Comparison of ENCODE assay signal across 8 cellular contexts in the genomic region with DNA sequence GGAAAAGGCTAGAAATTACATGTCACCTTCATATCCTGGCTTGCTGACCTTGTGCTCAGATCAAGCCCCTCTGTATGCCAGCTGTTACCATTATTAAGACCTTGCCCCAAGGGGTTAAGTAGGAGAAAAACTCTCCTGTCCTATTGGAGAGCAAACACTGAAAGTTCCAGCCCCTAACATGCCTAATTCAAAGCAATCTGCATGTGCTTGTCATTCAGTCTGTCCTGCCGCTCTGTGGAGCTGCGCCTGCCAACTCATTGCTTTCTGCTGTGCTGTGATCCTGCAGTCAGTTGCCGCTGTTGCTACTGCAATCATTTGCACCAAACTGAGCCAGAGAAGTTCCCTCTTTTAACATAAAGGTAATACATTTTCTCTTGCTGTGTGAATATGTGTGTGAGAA.
A peak's percentile ranks its signal among the peaks of the same experiment; 100 is the strongest.
DNase-seq lines count a peak whose midpoint lies in the region; ATAC-seq, FAIRE-seq and TF ChIP-seq lines count a peak whose summit lies in the region.
"Had no signal": no experiment of that assay in that cellular context is flagged by ENCODE, and none has a peak within 500 bp of the region (broad histone marks: within the 10 kb centered on the region; RNA-seq: fewer than 3 reads in every experiment).

No MANE protein-coding gene starts in this region.

- intact Hi-C loops in HepG2 (cut with micrococcal nuclease; ENCODE audit: unreplicated experiment), result loop anchor here (10.0 kb wide), 1 partner anchor 157 kb away; no protein-coding TSS in a partner anchor

- POLR2A ChIA-PET in H1 (lab: Charles Lee; ENCODE audit: partially characterized antibody) (interaction anchor here (0.9 to 2.0 kb wide), 2 partner anchors 74 to 84 kb away, joined by 3 to 5 read pairs; no protein-coding TSS in a partner anchor), HepG2 (lab: Yijun Ruan, JAX) (no interaction called here)

- H3K9me3 ChIP-seq in H1 (ENCODE audit: insufficient read depth in 2 of 2, low read depth in 1 of 2, low read length in 1 of 2), result no peaks in the 10 kb centered on the region
- H3K9me3 ChIP-seq in HepG2 (ENCODE audit: low read length), result no peaks in the 10 kb centered on the region
- no peaks in the 10 kb centered on the region for H3K9me3 ChIP-seq in upper lobe of left lung

- H3K9ac ChIP-seq in H1 (replicated peaks in 1 of 4; ENCODE audit: extremely low read depth in 1 of 4, low read depth in 3 of 4, low read length in 3 of 4) (no peak overlapping the region), HepG2 (ENCODE audit: insufficient read depth, low read depth, low read length) (peak overlapping the region; percentile 42; the same call in 1 of the 2 replicates)

- H4K8ac ChIP-seq in H1 (ENCODE audit: extremely low read depth, insufficient read depth, low read length), result no peak overlapping the region

- H4K91ac ChIP-seq in H1 (replicated peaks; ENCODE audit: insufficient read length, low read length), result no peak overlapping the region

- ATAC-seq in HepG2 (peak; percentile 98), upper lobe of left lung (ENCODE audit: low FRiP score in 2 of 2) (peak; percentile 85 to 87)

- no peak for TF ChIP-seq EP300 in H1 (IDR thresholded peaks at IDR 0.05; ENCODE audit: borderline replicate concordance in 1 of 2, low read depth in 2 of 2, low read length in 2 of 2)
- no peak for TF ChIP-seq EP300 in HepG2 (IDR thresholded peaks at IDR 0.05; ENCODE audit: low read depth in 2 of 2, low read length in 2 of 2)
- TF ChIP-seq EP300 in HepG2 (CRISPR knock-in tag; IDR thresholded peaks at IDR 0.05; ENCODE audit: borderline replicate concordance), result no peak
- TF ChIP-seq EP300 in upper lobe of left lung (IDR thresholded peaks at IDR 0.05), result no peak

- H3K4me2 ChIP-seq in H1 (ENCODE audit: insufficient read depth in 1 of 2, low read depth in 2 of 2, low read length in 2 of 2) (peak overlapping the region in 1 of 2 experiments; percentile 31; a peak in 1 of 4 replicates), HepG2 (ENCODE audit: low read depth, low read length) (peak overlapping the region; percentile 62)

- H2BK5ac ChIP-seq in H1 (ENCODE audit: low read depth, low read length), result no peak overlapping the region

- no peaks in the 10 kb centered on the region for H3K23me2 ChIP-seq in H1 (ENCODE audit: low read depth, low read length)

- H2AK5ac ChIP-seq in H1 (ENCODE audit: low read depth, low read length), result no peak overlapping the region

- no peak overlapping the region for H2BK12ac ChIP-seq in H1 (ENCODE audit: low read depth, low read length)

- WGBS in H1 (ENCODE audit: extremely low coverage in 1 of 2, insufficient coverage in 1 of 2, insufficient read length in 1 of 2, insufficient replicate concordance in 2 of 2, low coverage in 1 of 2, low lambda C conversion rate in 2 of 2, missing lambda C conversion rate in 1 of 2), 2 experiments, result 12% methylated on average over 3 of the region's 3 CpGs; no CpG with 5 or more reads in 1 of the 2 experiments
- 26% methylated on average over 3 of the region's 3 CpGs for WGBS in HepG2 (ENCODE audit: low lambda C conversion rate)
- WGBS in upper lobe of left lung, 2 donors, result 25 to 50% methylated on average over 2 to 3 of the region's 3 CpGs

- peak overlapping the region in 1 of 4 experiments; percentile 38; a peak in 2 of 8 replicates for H3K4me3 ChIP-seq in H1 (ENCODE audit: extremely low read depth in 1 of 4, insufficient read depth in 2 of 4, low read depth in 3 of 4, low read length in 4 of 4)
- H3K4me3 ChIP-seq in HepG2 (replicated peaks in 1 of 3; ENCODE audit: insufficient read depth in 1 of 3, low read depth in 2 of 3, low read length in 3 of 3), result peak overlapping the region in 1 of 3 experiments; percentile 40; a peak in 1 of 6 replicates
- peak overlapping the region in 3 of 4 donors; percentile 33 to 48 (median 46) for H3K4me3 ChIP-seq in upper lobe of left lung

- no peaks in the 10 kb centered on the region for H3K79me1 ChIP-seq in H1 (ENCODE audit: low read depth, low read length)

- H3K4me1 ChIP-seq in H1 (replicated peaks in 1 of 4; ENCODE audit: control insufficient read depth in 3 of 4, insufficient read depth in 4 of 4, low read length in 3 of 4) (peaks cover 0 to 3% (median 0%) of the 10 kb centered on the region in 4 experiments; a peak in 1 of 7 replicates), HepG2 (ENCODE audit: insufficient read depth, low read length) (peaks cover 21% of the 10 kb centered on the region), upper lobe of left lung (peaks cover 5 to 10% (median 8%) of the 10 kb centered on the region in 4 donors)

- H3K27me3 ChIP-seq in H1 (replicated peaks in 1 of 4; ENCODE audit: control insufficient read depth in 3 of 4, extremely low read depth in 1 of 4, insufficient read depth in 3 of 4, low read length in 3 of 4) (no peaks in the 10 kb centered on the region), HepG2 (ENCODE audit: control insufficient read depth in 1 of 2, insufficient read depth in 2 of 2, low read length in 2 of 2) (no peaks in the 10 kb centered on the region), upper lobe of left lung (no peaks in the 10 kb centered on the region)

- BruUV-seq in HepG2 (replicated peaks; lab: Mats Ljungman, UMichigan), result no TSS peak

- no peaks in the 10 kb centered on the region for H4K20me1 ChIP-seq in H1 (replicated peaks in 1 of 2; ENCODE audit: control insufficient read depth in 1 of 2, insufficient read depth in 2 of 2, low read length in 2 of 2)
- H4K20me1 ChIP-seq in HepG2 (ENCODE audit: insufficient read depth, low read length), result no peaks in the 10 kb centered on the region

- peak in 1 of 3 experiments; percentile 12; a peak in 1 of 4 replicates for TF ChIP-seq CTCF in H1 (IDR thresholded peaks at IDR 0.05; ENCODE audit: control extremely low read depth in 1 of 3, insufficient read depth in 1 of 3, low read depth in 1 of 3, low read length in 3 of 3)
- no peak for TF ChIP-seq CTCF in HepG2 (CRISPR knock-in tag; IDR thresholded peaks at IDR 0.05)
- no peak for TF ChIP-seq CTCF in upper lobe of left lung (IDR thresholded peaks at IDR 0.05)

- in situ Hi-C loops in HepG2 (cut with HindIII; ENCODE audit: extremely low pct_ligation_motif_present, low pct_unique_long_range_greater_than_20kb), result no loop called here

- H3K79me2 ChIP-seq in H1 (ENCODE audit: control insufficient read depth in 1 of 2, insufficient read depth in 2 of 2, low read length in 2 of 2) (no peaks in the 10 kb centered on the region), HepG2 (ENCODE audit: insufficient read depth, low read length) (no peaks in the 10 kb centered on the region)

- DNase-seq in NCI-H2227 (lab: John Stamatoyannopoulos, UW; ENCODE audit: unreplicated experiment) (peak; percentile 13), H1 (ENCODE audit: low read depth in 1 of 2, low spot score in 2 of 2) (peak; percentile 55 to 73), HepG2 (ENCODE audit: low spot score) (peak; percentile 49), upper lobe of left lung (peak in 1 of 2 donors; percentile 78), SKM-1 (lab: John Stamatoyannopoulos, UW; ENCODE audit: unreplicated experiment) (no peak), T1000 (lab: John Stamatoyannopoulos, UW) (no peak)
- no peak for DNase-seq in activated naive CD4-positive, alpha-beta T cell treated with anti-CD3 and anti-CD28 coated beads, Interleukin-2, amount 50 U/mL, for 16 hours
- DNase-seq: activated CD4-positive, alpha-beta memory T cell treated with anti-CD3 and anti-CD28 coated beads for 36 hours had no signal

- H2AFZ ChIP-seq in H1 (ENCODE audit: low read length), result no peak overlapping the region
- H2AFZ ChIP-seq in HepG2 (ENCODE audit: low read length), result peak overlapping the region; percentile 92

- H2BK20ac ChIP-seq in H1 (ENCODE audit: low read length), result no peak overlapping the region

- H3K23ac ChIP-seq in H1 (ENCODE audit: insufficient read length), result no peak overlapping the region

- peak; percentile 100 for FAIRE-seq in H1 (lab: Jason Lieb, UNC)
- FAIRE-seq in HepG2 (lab: Jason Lieb, UNC), result no peak

- TF ChIP-seq RAD21 in H1 (IDR thresholded peaks at IDR 0.05 in 1 of 2, conservative IDR thresholded peaks at IDR 0.05 in 1 of 2; ENCODE audit: low read depth in 2 of 2, low read length in 2 of 2), result peak; percentile 25 to 29; a peak in 2 of 4 replicates
- TF ChIP-seq RAD21 in HepG2 (CRISPR knock-in tag; IDR thresholded peaks at IDR 0.05), result no peak

- H3K14ac ChIP-seq in H1 (ENCODE audit: insufficient read length), result no peak overlapping the region

- H3K18ac ChIP-seq in H1 (ENCODE audit: extremely low read depth, low read length), result no peak overlapping the region

- H3K27ac ChIP-seq in H1 (ENCODE audit: low read depth, low read length) (no peak overlapping the region), HepG2 (ENCODE audit: extremely low read length, insufficient read depth, low read length) (peak overlapping the region; percentile 21), upper lobe of left lung (peak overlapping the region; percentile 6 to 78 (median 19))

- no peak overlapping the region for H2BK120ac ChIP-seq in H1 (replicated peaks; ENCODE audit: low read depth, low read length)

- no peaks in the 10 kb centered on the region for H3K36me3 ChIP-seq in H1 (ENCODE audit: control insufficient read depth in 2 of 4, insufficient read depth in 4 of 4, low read length in 3 of 4)
- no peaks in the 10 kb centered on the region for H3K36me3 ChIP-seq in HepG2 (replicated peaks in 1 of 2; ENCODE audit: control insufficient read depth in 1 of 2, insufficient read depth in 2 of 2, low read length in 2 of 2)
- no peaks in the 10 kb centered on the region for H3K36me3 ChIP-seq in upper lobe of left lung

- no peak overlapping the region for H4K5ac ChIP-seq in H1 (ENCODE audit: insufficient read length, low read depth, low read length)

- H3K4ac ChIP-seq in H1 (replicated peaks; ENCODE audit: insufficient read length, low read depth, low read length), result no peak overlapping the region

- TF ChIP-seq POLR2A in H1 (IDR thresholded peaks at IDR 0.05; ENCODE audit: control extremely low read depth in 1 of 2, low read depth in 2 of 2, low read length in 2 of 2) (peak in 1 of 2 experiments; percentile 39; a peak in 1 of 3 replicates), HepG2 (IDR thresholded peaks at IDR 0.05; ENCODE audit: insufficient read depth in 1 of 2, low read depth in 2 of 2, low read length in 2 of 2) (no peak), upper lobe of left lung (IDR thresholded peaks at IDR 0.05) (peak in 2 of 4 donors; percentile 24 to 53)

- no peak overlapping the region for H3K56ac ChIP-seq in H1 (replicated peaks; ENCODE audit: insufficient read length, low read depth, low read length)

- no peak overlapping the region for H2BK15ac ChIP-seq in H1 (ENCODE audit: low read length)

- CTCF ChIA-PET in H1 (lab: Charles Lee; ENCODE audit: partially characterized antibody) (interaction anchor here (0.6 to 1.4 kb wide), 3 partner anchors 18 to 202 kb away, joined by 3 to 4 read pairs (median 3); no protein-coding TSS in a partner anchor), HepG2 (lab: Yijun Ruan, JAX; ENCODE audit: low intra/inter-chr PET ratio, low total read pairs) (no interaction called here)

TF ChIP-seq in H1, 55 proteins besides CTCF, POLR2A, EP300 and RAD21 (continues in another document):
- TF ChIP-seq BACH1 (IDR thresholded peaks at IDR 0.05; ENCODE audit: low read length), result peak; percentile 65
- TF ChIP-seq RBBP5 (IDR thresholded peaks at IDR 0.05; ENCODE audit: borderline replicate concordance, low read depth, low read length), result 0 out of 2 replicates have a peak, but pooled peaks have one; percentile 62

TF ChIP-seq in HepG2, 621 proteins besides CTCF, POLR2A, EP300 and RAD21 (continues in another document):
- TF ChIP-seq STAG1 (CRISPR knock-in tag; IDR thresholded peaks at IDR 0.05), result 0 out of 2 replicates have a peak, but pooled peaks have one; percentile 6
- TF ChIP-seq NFE2 (CRISPR knock-in tag; IDR thresholded peaks at IDR 0.05), result no peak

Comparison
In these comparisons a context has a peak if more than half of its experiments do, and no peak if none do; other contexts are left out.
1. DNase-seq: peak in NCI-H2227 (single experiment), H1 (2 of 2) and HepG2 (single experiment); none in SKM-1 (single experiment), activated naive CD4-positive, alpha-beta T cell treated with anti-CD3 and anti-CD28 coated beads, Interleukin-2, amount 50 U/mL, for 16 hours (single experiment) and T1000 (single experiment).